1 cellular context compared by ENCODE assay signal in genomic region chr13:95556981-95557380, GRCh38.
TF ChIP-seq lines count a peak whose summit lies in the region.

No MANE protein-coding gene starts in this region.

TF ChIP-seq in HepG2, 621 proteins besides CTCF, POLR2A, EP300 and RAD21 (continued from another document):
- no peak for TF ChIP-seq U2AF2 (IDR thresholded peaks at IDR 0.05; ENCODE audit: low read depth, low read length)
